Comparison of ENCODE assay signal across 11 cellular contexts in the genomic region with DNA sequence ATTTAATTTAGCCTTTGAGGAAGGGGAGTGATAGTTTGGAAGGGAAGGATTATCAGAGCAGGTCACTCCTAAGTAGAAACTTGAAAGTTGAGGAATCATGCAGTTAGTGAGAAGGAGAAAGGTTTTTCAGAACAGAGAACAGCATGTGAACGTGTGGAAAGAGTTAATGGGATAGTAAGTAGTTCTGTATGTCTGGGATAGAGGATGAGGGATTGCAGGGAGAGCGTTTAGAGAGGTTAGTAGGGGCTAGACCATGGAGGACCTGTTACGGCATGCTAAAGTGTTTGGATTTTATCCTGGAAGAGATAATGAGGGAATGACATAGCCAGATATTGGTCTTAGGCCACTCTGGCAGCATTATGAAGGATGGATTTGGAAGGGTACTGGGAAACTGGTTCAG. TPM values are rescaled to one million over a fixed set of nuclear protein-coding genes. Genes with fewer than 3 reads are reported as not detected.
DNase-seq lines count a peak whose midpoint lies in the region; ATAC-seq and TF ChIP-seq lines count a peak whose summit lies in the region.
"Had no signal": no experiment of that assay in that cellular context is flagged by ENCODE, and none has a peak within 500 bp of the region (broad histone marks: within the 10 kb centered on the region; RNA-seq: fewer than 3 reads in every experiment).

No MANE protein-coding gene starts in this region.

- no peak for TF ChIP-seq CTCF in NB4 (IDR thresholded peaks at IDR 0.05; ENCODE audit: low read depth, low read length)

- peak overlapping the region; percentile 67 for H3K4ac ChIP-seq in trophoblast cell (ENCODE audit: low read depth, low read length)

- H3K36me3 Mint-ChIP-seq in activated CD4-positive, alpha-beta T cell treated with anti-CD3 and anti-CD28 coated beads, Interleukin-2, amount 10 ng/mL, durations not matched to agents 24 days and 14 days (ENCODE audit: low read depth): peaks cover 38% of the 10 kb centered on the region
- no peaks in the 10 kb centered on the region for H3K36me3 Mint-ChIP-seq in effector memory CD8-positive, alpha-beta T cell (ENCODE audit: insufficient read depth)

- no peak overlapping the region for H4K91ac ChIP-seq in trophoblast cell (ENCODE audit: low read depth, low read length)

- H4K8ac ChIP-seq in trophoblast cell (ENCODE audit: low read depth, low read length): no peak overlapping the region

- H3K4me1 Mint-ChIP-seq in activated CD4-positive, alpha-beta T cell treated with anti-CD3 and anti-CD28 coated beads, Interleukin-2, amount 10 ng/mL, durations not matched to agents 24 days and 14 days: peaks cover 48% of the 10 kb centered on the region
- peaks cover 44 to 56% of the 10 kb centered on the region in 2 donors for H3K4me1 Mint-ChIP-seq in effector memory CD8-positive, alpha-beta T cell (ENCODE audit: low read depth in 2 of 2)

- H3K9me3 ChIP-seq in trophoblast cell (ENCODE audit: insufficient read depth, low read depth, low read length): peaks cover 8% of the 10 kb centered on the region
- H3K9me3 ChIP-seq: neutrophil had no signal

- peaks cover 3 to 8% of the 10 kb centered on the region in 2 experiments for H3K4me1 ChIP-seq in trophoblast cell (ENCODE audit: control insufficient read depth in 1 of 2, insufficient read depth in 2 of 2, low read length in 2 of 2)

- H3K27me3 ChIP-seq in trophoblast cell (ENCODE audit: insufficient read depth, low read length): no peaks in the 10 kb centered on the region

- H3K27me3 Mint-ChIP-seq in activated CD4-positive, alpha-beta T cell treated with anti-CD3 and anti-CD28 coated beads, Interleukin-2, amount 10 ng/mL, durations not matched to agents 24 days and 14 days: no peaks in the 10 kb centered on the region
- H3K27me3 Mint-ChIP-seq in effector memory CD8-positive, alpha-beta T cell: no peaks in the 10 kb centered on the region

- no peak for TF ChIP-seq POLR2A in NB4 (IDR thresholded peaks at IDR 0.05; ENCODE audit: extremely low read depth, insufficient read length)

- no peak overlapping the region for H3K14ac ChIP-seq in trophoblast cell (ENCODE audit: low read length)

- H3K79me2 ChIP-seq in trophoblast cell (ENCODE audit: control insufficient read depth, insufficient read depth, low read length, poor library complexity): no peaks in the 10 kb centered on the region

- intact Hi-C loops in activated CD4-positive, alpha-beta T cell treated with anti-CD3 and anti-CD28 coated beads, Interleukin-2, amount 10 ng/mL, durations not matched to agents 24 days and 14 days (cut with micrococcal nuclease): loop anchor here (5.0 to 10.0 kb wide), 2 partner anchors 80 to 177 kb away; a partner anchor contains a TSS

- peak overlapping the region; percentile 15 for H3K27ac Mint-ChIP-seq in activated CD4-positive, alpha-beta T cell treated with anti-CD3 and anti-CD28 coated beads, Interleukin-2, amount 10 ng/mL, durations not matched to agents 24 days and 14 days
- peak overlapping the region in 1 of 2 donors; percentile 1 for H3K27ac Mint-ChIP-seq in effector memory CD8-positive, alpha-beta T cell

- no peak overlapping the region for H3K23ac ChIP-seq in trophoblast cell (ENCODE audit: low read length)

- no peak overlapping the region for H2AFZ ChIP-seq in trophoblast cell (ENCODE audit: insufficient read depth, low read length, poor library complexity)

- no peaks in the 10 kb centered on the region for H3K36me3 ChIP-seq in trophoblast cell (ENCODE audit: control insufficient read depth in 1 of 2, insufficient read depth in 2 of 2, low read length in 2 of 2)
- H3K36me3 ChIP-seq: neutrophil had no signal

- no peak overlapping the region for H3K9ac ChIP-seq in trophoblast cell (ENCODE audit: low read length)

- no peak overlapping the region for H3K4me2 ChIP-seq in trophoblast cell (ENCODE audit: low read length)

- H3K9me3 Mint-ChIP-seq in activated CD4-positive, alpha-beta T cell treated with anti-CD3 and anti-CD28 coated beads, Interleukin-2, amount 10 ng/mL, durations not matched to agents 24 days and 14 days: peaks cover 10% of the 10 kb centered on the region
- H3K9me3 Mint-ChIP-seq in effector memory CD8-positive, alpha-beta T cell: no peaks in the 10 kb centered on the region

- no peak overlapping the region for H2BK12ac ChIP-seq in trophoblast cell (ENCODE audit: low read length)

- DNase-seq in activated CD4-positive, alpha-beta T cell treated with anti-CD3 and anti-CD28 coated beads, Interleukin-2, amount 10 ng/mL, durations not matched to agents 24 days and 14 days: no peak
- DNase-seq in activated CD4-positive, alpha-beta T cell treated with anti-CD3 and anti-CD28 coated beads, Interleukin-2, amount 50 U/mL, for 1 hour: no peak
- DNase-seq in NB4 (ENCODE audit: low read depth) (no peak), trophoblast cell (no peak), cortex of kidney (lab: John Stamatoyannopoulos, UW) (no peak)
- no peak for DNase-seq in effector memory CD8-positive, alpha-beta T cell
- DNase-seq: activated CD4-positive, CD25-positive, alpha-beta regulatory T cell treated with anti-CD3 and anti-CD28 coated beads, Interleukin-2, amount 50 U/mL, for 72 hours; NCI-H1092 had no signal

- no peak overlapping the region for H2BK120ac ChIP-seq in trophoblast cell (ENCODE audit: insufficient read depth, low read length, poor library complexity)

- H3K18ac ChIP-seq in trophoblast cell (ENCODE audit: low read length): no peak overlapping the region

- H3K79me1 ChIP-seq in trophoblast cell (ENCODE audit: low read length): peaks cover 4% of the 10 kb centered on the region

- H2BK5ac ChIP-seq in trophoblast cell (ENCODE audit: low read depth, low read length, poor library complexity): no peak overlapping the region

- H3K4me3 ChIP-seq in NB4 (ENCODE audit: low read depth, low read length): peak overlapping the region; percentile 90
- no peak overlapping the region for H3K4me3 ChIP-seq in trophoblast cell (ENCODE audit: low read depth, low read length)

- H2AK5ac ChIP-seq in trophoblast cell (ENCODE audit: low read length): no peak overlapping the region

- no peak overlapping the region for H3K27ac ChIP-seq in trophoblast cell (ENCODE audit: low read depth, low read length)
- H3K27ac ChIP-seq: neutrophil had no signal

- peak overlapping the region; percentile 92 for H3K4me3 Mint-ChIP-seq in activated CD4-positive, alpha-beta T cell treated with anti-CD3 and anti-CD28 coated beads, Interleukin-2, amount 10 ng/mL, durations not matched to agents 24 days and 14 days
- H3K4me3 Mint-ChIP-seq in effector memory CD8-positive, alpha-beta T cell: peak overlapping the region; percentile 76 to 89

- H4K12ac ChIP-seq in trophoblast cell (ENCODE audit: low read depth, low read length): no peak overlapping the region

- ATAC-seq in effector memory CD8-positive, alpha-beta T cell (replicated peaks): no peak
- ATAC-seq in HG03565 (IDR thresholded peaks at IDR 0.05; ENCODE audit: unreplicated experiment) (no peak), HG03460 (IDR thresholded peaks at IDR 0.05; ENCODE audit: unreplicated experiment) (no peak)

- WGBS in trophoblast cell (ENCODE audit: extremely low coverage, insufficient coverage, insufficient read length): 100% methylated on average over 1 of the region's 3 CpGs

RNA-seq across cellular contexts. Expression of a gene that starts 1.8 kb away (rescaled TPM):
- total RNA-seq in activated CD4-positive, alpha-beta T cell treated with anti-CD3 and anti-CD28 coated beads, Interleukin-2, amount 10 ng/mL, durations not matched to agents 24 days and 14 days: 29.0 and 32.7 TPM in 2 replicates
- 18.3 and 20.7 TPM in 2 replicates for polyA plus RNA-seq in trophoblast cell (2013)

RNA-seq across cellular contexts. Expression of a gene that starts 44.2 kb away (rescaled TPM):
- total RNA-seq in activated CD4-positive, alpha-beta T cell treated with anti-CD3 and anti-CD28 coated beads, Interleukin-2, amount 10 ng/mL, durations not matched to agents 24 days and 14 days: 0.54 and 0.63 TPM in 2 replicates
- 2.1 and 2.7 TPM in 2 replicates for polyA plus RNA-seq in trophoblast cell (2013)

RNA-seq across cellular contexts. Expression of a gene that starts 44.3 kb away (rescaled TPM):
- 51.0 and 55.4 TPM in 2 replicates for total RNA-seq in activated CD4-positive, alpha-beta T cell treated with anti-CD3 and anti-CD28 coated beads, Interleukin-2, amount 10 ng/mL, durations not matched to agents 24 days and 14 days
- 26.9 and 28.9 TPM in 2 replicates for polyA plus RNA-seq in trophoblast cell (2013)
